ENCODE assay signal across 8 cellular contexts in genomic region chr19:19193926-19194325, GRCh38. TPM values are rescaled to one million over a fixed set of nuclear protein-coding genes. Genes with fewer than 3 reads are reported as not detected.
DNase-seq lines count a peak whose midpoint lies in the region; ATAC-seq lines count a peak whose summit lies in the region.
"Had no signal": no experiment of that assay in that cellular context is flagged by ENCODE, and none has a peak within 500 bp of the region (broad histone marks: within the 10 kb centered on the region; RNA-seq: fewer than 3 reads in every experiment).

No MANE protein-coding gene starts in this region.

- CTCF ChIA-PET in activated CD4-positive, alpha-beta memory T cell treated with anti-CD3 and anti-CD28 coated beads, Interleukin-2, amount 10 ng/mL, durations not matched to agents 7 days and 5 days (lab: Charles Lee) = interaction anchor here (1.4 to 3.3 kb wide), 2 partner anchors 19 to 48 kb away, joined by 5 to 9 read pairs; no protein-coding TSS in a partner anchor
- CTCF ChIA-PET in naive thymus-derived CD4-positive, alpha-beta T cell (lab: Charles Lee) = interaction anchor here (1.0 kb wide), 1 partner anchor 17 kb away, joined by 3 read pairs; no protein-coding TSS in a partner anchor

- H3K27ac ChIP-seq in naive thymus-derived CD4-positive, alpha-beta T cell (ENCODE audit: low read depth, low read length) = peak overlapping the region; percentile 100
- H3K27ac ChIP-seq in mesendoderm (ENCODE audit: low read depth, low read length) = no peak overlapping the region
- no peak overlapping the region for H3K27ac ChIP-seq in trophoblast cell (ENCODE audit: low read depth, low read length)

- no peak overlapping the region for H2BK15ac ChIP-seq in mesendoderm (replicated peaks; ENCODE audit: low read depth)

- H2BK5ac ChIP-seq in mesendoderm (ENCODE audit: low read length) = no peak overlapping the region
- no peak overlapping the region for H2BK5ac ChIP-seq in trophoblast cell (ENCODE audit: low read depth, low read length, poor library complexity)

- H3K27me3 ChIP-seq in naive thymus-derived CD4-positive, alpha-beta T cell (ENCODE audit: control insufficient read depth in 2 of 2, insufficient read depth in 2 of 2, low read length in 2 of 2) = no peaks in the 10 kb centered on the region
- H3K27me3 ChIP-seq in mesendoderm (ENCODE audit: insufficient read depth, low read length, poor library complexity) = no peaks in the 10 kb centered on the region
- no peaks in the 10 kb centered on the region for H3K27me3 ChIP-seq in trophoblast cell (ENCODE audit: insufficient read depth, low read length)

- ATAC-seq in naive thymus-derived CD4-positive, alpha-beta T cell = no peak

- no peaks in the 10 kb centered on the region for H3K9me3 ChIP-seq in naive thymus-derived CD4-positive, alpha-beta T cell (ENCODE audit: control insufficient read depth in 2 of 3, low read length in 3 of 3)
- H3K9me3 ChIP-seq in trophoblast cell (ENCODE audit: insufficient read depth, low read depth, low read length) = no peaks in the 10 kb centered on the region

- H3K4me3 ChIP-seq in GM08714 (ENCODE audit: low read length) (peak overlapping the region; percentile 87; the same call in 1 of the 2 replicates), mesendoderm (ENCODE audit: low read length) (no peak overlapping the region), trophoblast cell (ENCODE audit: low read depth, low read length) (no peak overlapping the region)
- H3K4me3 ChIP-seq in naive thymus-derived CD4-positive, alpha-beta T cell (ENCODE audit: low read length) = no peak overlapping the region

- H3K79me2 ChIP-seq in mesendoderm (ENCODE audit: control insufficient read depth, insufficient read depth, low read length) (peaks cover 4% of the 10 kb centered on the region), trophoblast cell (ENCODE audit: control insufficient read depth, insufficient read depth, low read length, poor library complexity) (peaks cover 13% of the 10 kb centered on the region)

- DNase-seq in activated CD4-positive, alpha-beta memory T cell treated with anti-CD3 and anti-CD28 coated beads, Interleukin-2, amount 10 ng/mL, durations not matched to agents 7 days and 5 days = no peak
- DNase-seq in naive thymus-derived CD4-positive, alpha-beta T cell = no peak
- DNase-seq in mesendoderm (no peak), trophoblast cell (no peak), NCI-H146 treated with DMSO at 0.1 percent for 48 hours (lab: John Stamatoyannopoulos, UW; ENCODE audit: unreplicated experiment) (no peak)
- DNase-seq: head of caudate nucleus, NCI-H69 had no signal

- H3K9me3 Mint-ChIP-seq in activated CD4-positive, alpha-beta memory T cell treated with anti-CD3 and anti-CD28 coated beads, Interleukin-2, amount 10 ng/mL, durations not matched to agents 7 days and 5 days = no peaks in the 10 kb centered on the region
- peaks cover 0 to 1% (median 0%) of the 10 kb centered on the region in 11 donors for H3K9me3 Mint-ChIP-seq in naive thymus-derived CD4-positive, alpha-beta T cell

- H4K91ac ChIP-seq in trophoblast cell (ENCODE audit: low read depth, low read length) = no peak overlapping the region

- POLR2A ChIA-PET in activated CD4-positive, alpha-beta memory T cell treated with anti-CD3 and anti-CD28 coated beads, Interleukin-2, amount 10 ng/mL, durations not matched to agents 7 days and 5 days (lab: Charles Lee) = interaction anchor here (0.6 to 5.1 kb wide), 5 partner anchors 10 to 623 kb away, joined by 3 to 102 read pairs (median 3); partner anchors contain the start of gene NR2C2AP
- POLR2A ChIA-PET in naive thymus-derived CD4-positive, alpha-beta T cell (lab: Charles Lee) = interaction anchor here (1.2 to 6.5 kb wide), 2 partner anchors 9 to 211 kb away, joined by 3 to 58 read pairs; partner anchors contain the start of genes GATAD2A and NR2C2AP

- H3K36me3 Mint-ChIP-seq in activated CD4-positive, alpha-beta memory T cell treated with anti-CD3 and anti-CD28 coated beads, Interleukin-2, amount 10 ng/mL, durations not matched to agents 7 days and 5 days (ENCODE audit: low read depth) = peaks cover 37% of the 10 kb centered on the region
- H3K36me3 Mint-ChIP-seq in naive thymus-derived CD4-positive, alpha-beta T cell = peaks cover 0 to 13% (median 6%) of the 10 kb centered on the region in 5 donors

- H3K56ac ChIP-seq in mesendoderm (ENCODE audit: low read length) = no peak overlapping the region

- H3K4me3 Mint-ChIP-seq in activated CD4-positive, alpha-beta memory T cell treated with anti-CD3 and anti-CD28 coated beads, Interleukin-2, amount 10 ng/mL, durations not matched to agents 7 days and 5 days = peak overlapping the region; percentile 98
- peak overlapping the region; percentile 94 to 100 (median 98) for H3K4me3 Mint-ChIP-seq in naive thymus-derived CD4-positive, alpha-beta T cell

- H3K9ac ChIP-seq in mesendoderm (ENCODE audit: low read length) = no peak overlapping the region
- H3K9ac ChIP-seq in trophoblast cell (ENCODE audit: low read length) = no peak overlapping the region

- no peak overlapping the region for H4K8ac ChIP-seq in mesendoderm (ENCODE audit: low read depth, low read length)
- H4K8ac ChIP-seq in trophoblast cell (ENCODE audit: low read depth, low read length) = no peak overlapping the region

- H3K18ac ChIP-seq in mesendoderm (ENCODE audit: low read length) = no peak overlapping the region
- H3K18ac ChIP-seq in trophoblast cell (ENCODE audit: low read length) = no peak overlapping the region

- peak overlapping the region; percentile 54 for H3K27ac Mint-ChIP-seq in activated CD4-positive, alpha-beta memory T cell treated with anti-CD3 and anti-CD28 coated beads, Interleukin-2, amount 10 ng/mL, durations not matched to agents 7 days and 5 days
- H3K27ac Mint-ChIP-seq in naive thymus-derived CD4-positive, alpha-beta T cell = peak overlapping the region in 6 of 9 donors; percentile 26 to 99 (median 53)

- H3K4me1 ChIP-seq in naive thymus-derived CD4-positive, alpha-beta T cell (ENCODE audit: control insufficient read depth in 2 of 2, insufficient read depth in 2 of 2, low read length in 2 of 2) = peaks cover 13 to 22% of the 10 kb centered on the region in 2 donors
- H3K4me1 ChIP-seq in mesendoderm (ENCODE audit: control insufficient read depth, low read depth, low read length) = no peaks in the 10 kb centered on the region
- peaks cover 0 to 4% of the 10 kb centered on the region in 2 experiments for H3K4me1 ChIP-seq in trophoblast cell (ENCODE audit: control insufficient read depth in 1 of 2, insufficient read depth in 2 of 2, low read length in 2 of 2)

- intact Hi-C loops in naive thymus-derived CD4-positive, alpha-beta T cell (cut with micrococcal nuclease) = loop anchor here (2.0 to 10.0 kb wide), 8 partner anchors 31 to 1637 kb away; partner anchors contain the start of genes ATP13A1 (in 1 of the 2), COLGALT1 (in 1 of the 2), GATAD2A (in 1 of the 2) and LPAR2 (in 1 of the 2)

- peaks cover 46% of the 10 kb centered on the region for H3K4me1 Mint-ChIP-seq in activated CD4-positive, alpha-beta memory T cell treated with anti-CD3 and anti-CD28 coated beads, Interleukin-2, amount 10 ng/mL, durations not matched to agents 7 days and 5 days
- H3K4me1 Mint-ChIP-seq in naive thymus-derived CD4-positive, alpha-beta T cell = peaks cover 22 to 62% (median 45%) of the 10 kb centered on the region in 7 donors

- H2AK5ac ChIP-seq in mesendoderm (ENCODE audit: low read length) (no peak overlapping the region), trophoblast cell (ENCODE audit: low read length) (no peak overlapping the region)

- H3K4me2 ChIP-seq in mesendoderm (ENCODE audit: low read length) (no peak overlapping the region), trophoblast cell (ENCODE audit: low read length) (no peak overlapping the region)

- no CpG with 5 or more reads among the region's 5 CpGs for WGBS in mesendoderm (ENCODE audit: extremely low coverage, insufficient coverage, low lambda C conversion rate)
- no CpG with 5 or more reads among the region's 5 CpGs for WGBS in trophoblast cell (ENCODE audit: extremely low coverage, insufficient coverage, insufficient read length)

- H3K79me1 ChIP-seq in mesendoderm (ENCODE audit: low read length) = peaks cover 9% of the 10 kb centered on the region
- H3K79me1 ChIP-seq in trophoblast cell (ENCODE audit: low read length) = peaks cover 10% of the 10 kb centered on the region

- H3K4ac ChIP-seq in mesendoderm (ENCODE audit: low read depth, low read length) = no peak overlapping the region
- no peak overlapping the region for H3K4ac ChIP-seq in trophoblast cell (ENCODE audit: low read depth, low read length)

- H4K5ac ChIP-seq in mesendoderm (ENCODE audit: low read length) = no peak overlapping the region

- no peak overlapping the region for H4K12ac ChIP-seq in trophoblast cell (ENCODE audit: low read depth, low read length)

- H3K23ac ChIP-seq in mesendoderm (ENCODE audit: low read length) = no peak overlapping the region
- H3K23ac ChIP-seq in trophoblast cell (ENCODE audit: low read length) = no peak overlapping the region

- H3K36me3 ChIP-seq in naive thymus-derived CD4-positive, alpha-beta T cell (ENCODE audit: control insufficient read depth in 2 of 3, insufficient read depth in 3 of 3, low read length in 3 of 3) = peaks cover 0 to 39% (median 0%) of the 10 kb centered on the region in 3 experiments
- peaks cover 4% of the 10 kb centered on the region for H3K36me3 ChIP-seq in mesendoderm (ENCODE audit: control insufficient read depth, insufficient read depth, low read length)
- peaks cover 28 to 32% of the 10 kb centered on the region in 2 experiments for H3K36me3 ChIP-seq in trophoblast cell (ENCODE audit: control insufficient read depth in 1 of 2, insufficient read depth in 2 of 2, low read length in 2 of 2)

- H2AFZ ChIP-seq in trophoblast cell (ENCODE audit: insufficient read depth, low read length, poor library complexity) = no peak overlapping the region

- H2BK120ac ChIP-seq in mesendoderm (ENCODE audit: low read depth, low read length) (no peak overlapping the region), trophoblast cell (ENCODE audit: insufficient read depth, low read length, poor library complexity) (no peak overlapping the region)

- no peaks in the 10 kb centered on the region for H3K27me3 Mint-ChIP-seq in activated CD4-positive, alpha-beta memory T cell treated with anti-CD3 and anti-CD28 coated beads, Interleukin-2, amount 10 ng/mL, durations not matched to agents 7 days and 5 days
- H3K27me3 Mint-ChIP-seq in naive thymus-derived CD4-positive, alpha-beta T cell = no peaks in the 10 kb centered on the region

- H2BK12ac ChIP-seq in trophoblast cell (ENCODE audit: low read length) = no peak overlapping the region

- no peak overlapping the region for H3K14ac ChIP-seq in trophoblast cell (ENCODE audit: low read length)

RNA-seq across cellular contexts. Expression of gene RFXANK, which starts 1.9 kb away (rescaled TPM):
- 100 to 1,000 TPM; 100 to 102 TPM for total RNA-seq in activated CD4-positive, alpha-beta memory T cell treated with anti-CD3 and anti-CD28 coated beads, Interleukin-2, amount 10 ng/mL, durations not matched to agents 7 days and 5 days
- total RNA-seq in naive thymus-derived CD4-positive, alpha-beta T cell = 100 to 1,000 TPM in 1 of 5 experiments, 10 to 100 TPM in 4; 60.8 to 114 (median 74.9) TPM
- polyA plus RNA-seq in naive thymus-derived CD4-positive, alpha-beta T cell = 10 to 100 TPM; 81.6 to 90.1 TPM
- polyA plus RNA-seq in mesendoderm (2013, experiment 1 of 2) = 99.8 TPM
- 105 TPM for polyA plus RNA-seq in mesendoderm (2013, experiment 2 of 2)
- 108 and 112 TPM in 2 replicates for polyA plus RNA-seq in trophoblast cell (2013)

RNA-seq across cellular contexts. Expression of gene BORCS8, which starts 2.0 kb away (rescaled TPM):
- total RNA-seq in activated CD4-positive, alpha-beta memory T cell treated with anti-CD3 and anti-CD28 coated beads, Interleukin-2, amount 10 ng/mL, durations not matched to agents 7 days and 5 days = 10 to 100 TPM; 28.5 to 29.0 TPM
- 10 to 100 TPM; 22.6 to 48.2 (median 42.7) TPM for total RNA-seq in naive thymus-derived CD4-positive, alpha-beta T cell
- 10 to 100 TPM; 21.9 to 23.0 TPM for polyA plus RNA-seq in naive thymus-derived CD4-positive, alpha-beta T cell
- 14.8 TPM for polyA plus RNA-seq in mesendoderm (2013, experiment 1 of 2)
- 13.9 TPM for polyA plus RNA-seq in mesendoderm (2013, experiment 2 of 2)
- 18.6 and 19.2 TPM in 2 replicates for polyA plus RNA-seq in trophoblast cell (2013)

RNA-seq across cellular contexts. Expression of gene NR2C2AP, which starts 9.3 kb away (rescaled TPM):
- 10 to 100 TPM; 25.8 to 25.9 TPM for total RNA-seq in activated CD4-positive, alpha-beta memory T cell treated with anti-CD3 and anti-CD28 coated beads, Interleukin-2, amount 10 ng/mL, durations not matched to agents 7 days and 5 days
- 10 to 100 TPM; 13.8 to 33.4 (median 28.7) TPM for total RNA-seq in naive thymus-derived CD4-positive, alpha-beta T cell
- 10 to 100 TPM; 25.7 to 37.7 TPM for polyA plus RNA-seq in naive thymus-derived CD4-positive, alpha-beta T cell
- 11.3 TPM for polyA plus RNA-seq in mesendoderm (2013, experiment 1 of 2)
- 11.9 TPM for polyA plus RNA-seq in mesendoderm (2013, experiment 2 of 2)
- polyA plus RNA-seq in trophoblast cell (2013) = 9.3 and 10.1 TPM in 2 replicates

RNA-seq across cellular contexts. Expression of gene NCAN, which starts 17.8 kb away (rescaled TPM):
- not detected for total RNA-seq in activated CD4-positive, alpha-beta memory T cell treated with anti-CD3 and anti-CD28 coated beads, Interleukin-2, amount 10 ng/mL, durations not matched to agents 7 days and 5 days
- total RNA-seq in naive thymus-derived CD4-positive, alpha-beta T cell = under 1 TPM in 2 of 5 experiments, not detected in 3; 0.05 to 0.08 TPM
- polyA plus RNA-seq in naive thymus-derived CD4-positive, alpha-beta T cell = not detected
- 0.88 TPM for polyA plus RNA-seq in mesendoderm (2013, experiment 1 of 2)
- 0.84 TPM for polyA plus RNA-seq in mesendoderm (2013, experiment 2 of 2)
- polyA plus RNA-seq in trophoblast cell (2013) = 0.01 TPM in 2 replicates

RNA-seq across cellular contexts. Expression of gene MEF2B, which starts 23.9 kb away (rescaled TPM):
- 1 to 10 TPM; 1.6 to 5.4 TPM for total RNA-seq in activated CD4-positive, alpha-beta memory T cell treated with anti-CD3 and anti-CD28 coated beads, Interleukin-2, amount 10 ng/mL, durations not matched to agents 7 days and 5 days
- 1 to 10 TPM; 3.0 to 6.4 (median 4.9) TPM for total RNA-seq in naive thymus-derived CD4-positive, alpha-beta T cell
- polyA plus RNA-seq in naive thymus-derived CD4-positive, alpha-beta T cell = under 1 TPM in 1 of 2 donors, not detected in 1; 0.27 TPM
- 0.28 TPM for polyA plus RNA-seq in mesendoderm (2013, experiment 1 of 2)
- 0.57 TPM for polyA plus RNA-seq in mesendoderm (2013, experiment 2 of 2)
- polyA plus RNA-seq in trophoblast cell (2013) = 1.1 and 1.2 TPM in 2 replicates
